10 cellular contexts compared by ENCODE assay signal in genomic region chr4:24973471-24974251, GRCh38. TPM values are rescaled to one million over a fixed set of nuclear protein-coding genes. Genes with fewer than 3 reads are reported as not detected.
DNase-seq lines count a peak whose midpoint lies in the region; ATAC-seq and TF ChIP-seq lines count a peak whose summit lies in the region.
"Had no signal": no experiment of that assay in that cellular context is flagged by ENCODE, and none has a peak within 500 bp of the region (broad histone marks: within the 10 kb centered on the region; RNA-seq: fewer than 3 reads in every experiment).

No MANE protein-coding gene starts in this region.

- H3K36me3 Mint-ChIP-seq in HFFc6 (ENCODE audit: low read depth), result no peaks in the 10 kb centered on the region
- H3K36me3 Mint-ChIP-seq in natural killer cell treated with Interleukin-12 subunit alpha and Interleukin-12 subunit beta and Interleukin-15 and Interleukin-18, amount 100 ng/mL, for 72 hours, result no peaks in the 10 kb centered on the region

- no peaks in the 10 kb centered on the region for H3K9me3 Mint-ChIP-seq in HFFc6
- no peaks in the 10 kb centered on the region for H3K9me3 Mint-ChIP-seq in natural killer cell treated with Interleukin-12 subunit alpha and Interleukin-12 subunit beta and Interleukin-15 and Interleukin-18, amount 100 ng/mL, for 72 hours

- peak overlapping the region; percentile 63 for H3K4me3 Mint-ChIP-seq in HFFc6
- H3K4me3 Mint-ChIP-seq in natural killer cell treated with Interleukin-12 subunit alpha and Interleukin-12 subunit beta and Interleukin-15 and Interleukin-18, amount 100 ng/mL, for 72 hours, result no peak overlapping the region

- peaks cover 0 to 34% (median 5%) of the 10 kb centered on the region in 6 donors for H3K4me1 ChIP-seq in spleen
- H3K4me1 ChIP-seq in effector memory CD4-positive, alpha-beta T cell (ENCODE audit: control insufficient read depth, insufficient read depth, low read length, poor library complexity, severe bottlenecking), result no peaks in the 10 kb centered on the region
- H3K4me1 ChIP-seq: Peyer's patch had no signal

- H3K36me3 ChIP-seq in spleen, result no peaks in the 10 kb centered on the region
- H3K36me3 ChIP-seq in effector memory CD4-positive, alpha-beta T cell (ENCODE audit: control insufficient read depth, insufficient read depth, low read length), result no peaks in the 10 kb centered on the region
- H3K36me3 ChIP-seq: Peyer's patch had no signal

- peak overlapping the region in 4 of 8 donors; percentile 3 to 75 (median 61) for H3K27ac ChIP-seq in spleen
- H3K27ac ChIP-seq in effector memory CD4-positive, alpha-beta T cell (ENCODE audit: insufficient read depth, low read length, poor library complexity, severe bottlenecking), result no peak overlapping the region

- peaks cover 27% of the 10 kb centered on the region for H3K27me3 Mint-ChIP-seq in HFFc6 (ENCODE audit: insufficient read depth)
- peaks cover 13 to 24% of the 10 kb centered on the region in 2 donors for H3K27me3 Mint-ChIP-seq in natural killer cell treated with Interleukin-12 subunit alpha and Interleukin-12 subunit beta and Interleukin-15 and Interleukin-18, amount 100 ng/mL, for 72 hours

- no peak for TF ChIP-seq POLR2A in spleen (IDR thresholded peaks at IDR 0.05)

- no peaks in the 10 kb centered on the region for H3K9me3 ChIP-seq in spleen
- no peaks in the 10 kb centered on the region for H3K9me3 ChIP-seq in effector memory CD4-positive, alpha-beta T cell (ENCODE audit: control insufficient read depth, low read length)
- H3K9me3 ChIP-seq: Peyer's patch had no signal

- peak overlapping the region in 2 of 8 donors; percentile 2 to 32 for H3K4me3 ChIP-seq in spleen
- no peak overlapping the region for H3K4me3 ChIP-seq in effector memory CD4-positive, alpha-beta T cell (ENCODE audit: insufficient read depth, low read depth, low read length, poor library complexity, severe bottlenecking)
- H3K4me3 ChIP-seq: Peyer's patch had no signal

- peak; percentile 69 for DNase-seq in HFFc6
- peak; percentile 87 for DNase-seq in RPMI7951 (ENCODE audit: low read depth)
- peak; percentile 59 for DNase-seq in left cardiac atrium
- peak; percentile 85 for DNase-seq in spleen
- no peak for DNase-seq in natural killer cell treated with Interleukin-12 subunit alpha and Interleukin-12 subunit beta and Interleukin-15 and Interleukin-18, amount 100 ng/mL, for 72 hours (ENCODE audit: low spot score)
- DNase-seq in effector memory CD4-positive, alpha-beta T cell, result no peak
- no peak for DNase-seq in NK-92 (lab: John Stamatoyannopoulos, UW; ENCODE audit: unreplicated experiment)

- WGBS in spleen, 5 donors, result 58 to 86% (median 78%) methylated on average over 19 to 21 of the region's 21 CpGs

- intact Hi-C loops in left cardiac atrium (cut with DNase I), result loop anchor here in 1 of 2 donors (10.0 kb wide), 1 partner anchor 489 kb away; no protein-coding TSS in a partner anchor
- intact Hi-C loops in spleen (cut with DNase I; ENCODE audit: low total_unique reads), result no loop called here

- H3K4me1 Mint-ChIP-seq in HFFc6 (ENCODE audit: low read depth), result peaks cover 27% of the 10 kb centered on the region
- peaks cover 0 to 5% of the 10 kb centered on the region in 2 donors for H3K4me1 Mint-ChIP-seq in natural killer cell treated with Interleukin-12 subunit alpha and Interleukin-12 subunit beta and Interleukin-15 and Interleukin-18, amount 100 ng/mL, for 72 hours (ENCODE audit: low read depth in 2 of 2)

- H3K27me3 ChIP-seq in spleen (replicated peaks in 1 of 7), result peaks cover 0 to under 1% (median 0%) of the 10 kb centered on the region in 7 donors
- H3K27me3 ChIP-seq in effector memory CD4-positive, alpha-beta T cell (replicated peaks; ENCODE audit: control insufficient read depth, insufficient read depth, low read length, poor library complexity, severe bottlenecking), result no peaks in the 10 kb centered on the region
- H3K27me3 ChIP-seq: Peyer's patch had no signal

- no peak for TF ChIP-seq CTCF in HFFc6 (IDR thresholded peaks at IDR 0.05)
- TF ChIP-seq CTCF in spleen (IDR thresholded peaks at IDR 0.05 in 8 of 11, conservative IDR thresholded peaks at IDR 0.05 in 3 of 11), result no peak

- ATAC-seq in left cardiac atrium (peak; percentile 51 to 57), GM18858 (IDR thresholded peaks at IDR 0.05; ENCODE audit: unreplicated experiment) (no peak)
- no peak for ATAC-seq in natural killer cell treated with Interleukin-12 subunit alpha and Interleukin-12 subunit beta and Interleukin-15 and Interleukin-18, amount 100 ng/mL, for 72 hours

- peak overlapping the region; percentile 54 for H3K27ac Mint-ChIP-seq in HFFc6
- no peak overlapping the region for H3K27ac Mint-ChIP-seq in natural killer cell treated with Interleukin-12 subunit alpha and Interleukin-12 subunit beta and Interleukin-15 and Interleukin-18, amount 100 ng/mL, for 72 hours

RNA-seq across cellular contexts. Expression of gene LGI2, which starts 57.1 kb away (rescaled TPM):
- not detected for total RNA-seq in HFFc6 (2021; fragmentation: NEBNext Ultra II Directional; extraction: Animal tissue kit (Norgen Biotek cat#: 25700))
- not detected in 2 replicates for total RNA-seq in RPMI7951 (2014; rRNA removed; shearing (Covaris generic))
- total RNA-seq in left cardiac atrium, result 1 to 10 TPM; 5.3 to 7.4 TPM
- total RNA-seq in spleen, result 1 to 10 TPM in 2 of 7 donors, under 1 TPM in 5; 0.17 to 2.7 (median 0.51) TPM
- 1 to 10 TPM in 2 of 3 donors, under 1 TPM in 1; 0.83 to 1.4 (median 1.2) TPM for polyA plus RNA-seq in spleen
- not detected for total RNA-seq in natural killer cell treated with Interleukin-12 subunit alpha and Interleukin-12 subunit beta and Interleukin-15 and Interleukin-18, amount 100 ng/mL, for 72 hours
- total RNA-seq: myocyte had no signal

Comparison
In these comparisons a context has a peak if more than half of its experiments do, and no peak if none do; other contexts are left out.
1. DNase-seq: peak in HFFc6 (single experiment), RPMI7951 (single experiment), left cardiac atrium (single experiment) and spleen (single experiment); none in natural killer cell treated with Interleukin-12 subunit alpha and Interleukin-12 subunit beta and Interleukin-15 and Interleukin-18, amount 100 ng/mL, for 72 hours (single experiment), effector memory CD4-positive, alpha-beta T cell (0 of 3) and NK-92 (single experiment).
2. ATAC-seq: peak in left cardiac atrium (2 of 2); none in natural killer cell treated with Interleukin-12 subunit alpha and Interleukin-12 subunit beta and Interleukin-15 and Interleukin-18, amount 100 ng/mL, for 72 hours (0 of 2) and GM18858 (single experiment).